1 cellular context compared by ENCODE assay signal in genomic region chr5:72847989-72848473, GRCh38.
TF ChIP-seq lines count a peak whose summit lies in the region.

No MANE protein-coding gene starts in this region.

TF ChIP-seq in HEK293, 187 proteins besides CTCF, POLR2A, EP300 and RAD21 (continued from another document and continues in another):
- TF ChIP-seq, protein P1, sequence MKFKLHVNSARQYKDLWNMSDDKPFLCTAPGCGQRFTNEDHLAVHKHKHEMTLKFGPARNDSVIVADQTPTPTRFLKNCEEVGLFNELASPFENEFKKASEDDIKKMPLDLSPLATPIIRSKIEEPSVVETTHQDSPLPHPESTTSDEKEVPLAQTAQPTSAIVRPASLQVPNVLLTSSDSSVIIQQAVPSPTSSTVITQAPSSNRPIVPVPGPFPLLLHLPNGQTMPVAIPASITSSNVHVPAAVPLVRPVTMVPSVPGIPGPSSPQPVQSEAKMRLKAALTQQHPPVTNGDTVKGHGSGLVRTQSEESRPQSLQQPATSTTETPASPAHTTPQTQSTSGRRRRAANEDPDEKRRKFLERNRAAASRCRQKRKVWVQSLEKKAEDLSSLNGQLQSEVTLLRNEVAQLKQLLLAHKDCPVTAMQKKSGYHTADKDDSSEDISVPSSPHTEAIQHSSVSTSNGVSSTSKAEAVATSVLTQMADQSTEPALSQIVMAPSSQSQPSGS (tag by site-specific recombination; IDR thresholded peaks at IDR 0.05; ENCODE audit: low read depth), result no peak
- no peak for TF ChIP-seq ZNF302 (tag by site-specific recombination; IDR thresholded peaks at IDR 0.05; ENCODE audit: low read depth)
- TF ChIP-seq SCRT1 (tag by site-specific recombination; IDR thresholded peaks at IDR 0.05; ENCODE audit: borderline replicate concordance), result peak; percentile 88
- TF ChIP-seq ZNF791 (tag by site-specific recombination; IDR thresholded peaks at IDR 0.05), result no peak
- TF ChIP-seq ZSCAN16 (tag by site-specific recombination; IDR thresholded peaks at IDR 0.05), result peak; percentile 13; the same call in 1 of the 2 replicates
- TF ChIP-seq ZNF121 (tag by site-specific recombination; IDR thresholded peaks at IDR 0.05), result no peak
- no peak for TF ChIP-seq ZNF138 (tag by site-specific recombination; IDR thresholded peaks at IDR 0.05; ENCODE audit: borderline replicate concordance)
- no peak for TF ChIP-seq TCF7L2 (IDR thresholded peaks at IDR 0.05; ENCODE audit: borderline replicate concordance, low read depth, low read length)
- peak; percentile 78 for TF ChIP-seq ZSCAN30 (tag by site-specific recombination; IDR thresholded peaks at IDR 0.05)
- peak; percentile 45; the same call in 1 of the 2 replicates for TF ChIP-seq KLF8 (tag by site-specific recombination; IDR thresholded peaks at IDR 0.05)
- TF ChIP-seq ZSCAN4 (tag by site-specific recombination; IDR thresholded peaks at IDR 0.05), result no peak
- no peak for TF ChIP-seq ZNF26 (tag by site-specific recombination; IDR thresholded peaks at IDR 0.05)
- TF ChIP-seq ZNF843 (tag by site-specific recombination; IDR thresholded peaks at IDR 0.05), result peak; percentile 52; the same call in 1 of the 2 replicates
- no peak for TF ChIP-seq ZNF473 (tag by site-specific recombination; IDR thresholded peaks at IDR 0.05)
- peak; percentile 40; the same call in 1 of the 2 replicates for TF ChIP-seq KLF9 (tag by site-specific recombination; IDR thresholded peaks at IDR 0.05; ENCODE audit: low read depth)
- 0 out of 2 replicates have a peak, but pooled peaks have one; percentile 57 for TF ChIP-seq KLF10 (tag by site-specific recombination; IDR thresholded peaks at IDR 0.05)
- TF ChIP-seq PATZ1 (tag by site-specific recombination; IDR thresholded peaks at IDR 0.05), result peak; percentile 62; the same call in 1 of the 2 replicates
- TF ChIP-seq ZNF23 (tag by site-specific recombination; IDR thresholded peaks at IDR 0.05; ENCODE audit: borderline replicate concordance), result no peak
- TF ChIP-seq ZNF169 (tag by site-specific recombination; IDR thresholded peaks at IDR 0.05), result peak; percentile 56; the same call in 1 of the 2 replicates
- no peak for TF ChIP-seq ZNF510 (tag by site-specific recombination; IDR thresholded peaks at IDR 0.05; ENCODE audit: insufficient replicate concordance)
- TF ChIP-seq ZBTB21 (tag by site-specific recombination; IDR thresholded peaks at IDR 0.05), result peak; percentile 50; the same call in 1 of the 2 replicates
- TF ChIP-seq ZNF626 (tag by site-specific recombination; IDR thresholded peaks at IDR 0.05), result no peak
- TF ChIP-seq, protein P2, sequence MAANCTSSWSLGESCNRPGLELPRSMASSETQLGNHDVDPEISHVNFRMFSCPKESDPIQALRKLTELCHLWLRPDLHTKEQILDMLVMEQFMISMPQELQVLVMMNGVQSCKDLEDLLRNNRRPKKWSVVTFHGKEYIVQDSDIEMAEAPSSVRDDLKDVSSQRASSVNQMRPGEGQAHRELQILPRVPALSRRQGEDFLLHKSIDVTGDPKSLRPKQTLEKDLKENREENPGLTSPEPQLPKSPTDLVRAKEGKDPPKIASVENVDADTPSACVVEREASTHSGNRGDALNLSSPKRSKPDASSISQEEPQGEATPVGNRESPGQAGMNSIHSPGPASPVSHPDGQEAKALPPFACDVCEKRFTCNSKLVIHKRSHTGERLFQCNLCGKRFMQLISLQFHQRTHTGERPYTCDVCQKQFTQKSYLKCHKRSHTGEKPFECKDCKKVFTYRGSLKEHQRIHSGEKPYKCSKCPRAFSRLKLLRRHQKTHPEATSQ (tag by site-specific recombination; IDR thresholded peaks at IDR 0.05), result no peak; the same call in 1 of the 2 replicates
- TF ChIP-seq, protein P3, sequence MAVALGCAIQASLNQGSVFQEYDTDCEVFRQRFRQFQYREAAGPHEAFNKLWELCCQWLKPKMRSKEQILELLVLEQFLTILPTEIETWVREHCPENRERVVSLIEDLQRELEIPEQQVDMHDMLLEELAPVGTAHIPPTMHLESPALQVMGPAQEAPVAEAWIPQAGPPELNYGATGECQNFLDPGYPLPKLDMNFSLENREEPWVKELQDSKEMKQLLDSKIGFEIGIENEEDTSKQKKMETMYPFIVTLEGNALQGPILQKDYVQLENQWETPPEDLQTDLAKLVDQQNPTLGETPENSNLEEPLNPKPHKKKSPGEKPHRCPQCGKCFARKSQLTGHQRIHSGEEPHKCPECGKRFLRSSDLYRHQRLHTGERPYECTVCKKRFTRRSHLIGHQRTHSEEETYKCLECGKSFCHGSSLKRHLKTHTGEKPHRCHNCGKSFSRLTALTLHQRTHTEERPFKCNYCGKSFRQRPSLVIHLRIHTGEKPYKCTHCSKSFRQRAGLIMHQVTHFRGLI (tag by site-specific recombination; IDR thresholded peaks at IDR 0.05), result 0 out of 2 replicates have a peak, but pooled peaks have one; percentile 36
- peak; percentile 90 for TF ChIP-seq ZXDB (tag by site-specific recombination; IDR thresholded peaks at IDR 0.05)
- no peak for TF ChIP-seq ZNF211 (tag by site-specific recombination; IDR thresholded peaks at IDR 0.05; ENCODE audit: low read depth)
- TF ChIP-seq ZNF157 (tag by site-specific recombination; IDR thresholded peaks at IDR 0.05), result no peak
- no peak for TF ChIP-seq HOXC10 (CRISPR knock-in tag; IDR thresholded peaks at IDR 0.05)
- TF ChIP-seq ZBTB8A (tag by site-specific recombination; IDR thresholded peaks at IDR 0.05), result peak; percentile 45; the same call in 1 of the 2 replicates
- TF ChIP-seq ZNF248 (tag by site-specific recombination; IDR thresholded peaks at IDR 0.05), result no peak
- TF ChIP-seq ZSCAN18 (tag by site-specific recombination; IDR thresholded peaks at IDR 0.05), result no peak
- TF ChIP-seq ZNF335 (tag by site-specific recombination; conservative IDR thresholded peaks at IDR 0.05), result peak; percentile 69
- TF ChIP-seq, protein P4, sequence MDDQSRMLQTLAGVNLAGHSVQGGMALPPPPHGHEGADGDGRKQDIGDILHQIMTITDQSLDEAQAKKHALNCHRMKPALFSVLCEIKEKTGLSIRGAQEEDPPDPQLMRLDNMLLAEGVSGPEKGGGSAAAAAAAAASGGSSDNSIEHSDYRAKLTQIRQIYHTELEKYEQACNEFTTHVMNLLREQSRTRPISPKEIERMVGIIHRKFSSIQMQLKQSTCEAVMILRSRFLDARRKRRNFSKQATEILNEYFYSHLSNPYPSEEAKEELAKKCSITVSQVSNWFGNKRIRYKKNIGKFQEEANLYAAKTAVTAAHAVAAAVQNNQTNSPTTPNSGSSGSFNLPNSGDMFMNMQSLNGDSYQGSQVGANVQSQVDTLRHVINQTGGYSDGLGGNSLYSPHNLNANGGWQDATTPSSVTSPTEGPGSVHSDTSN (CRISPR knock-in tag; IDR thresholded peaks at IDR 0.05), result 0 out of 2 replicates have a peak, but pooled peaks have one; percentile 23
- TF ChIP-seq, protein P5, sequence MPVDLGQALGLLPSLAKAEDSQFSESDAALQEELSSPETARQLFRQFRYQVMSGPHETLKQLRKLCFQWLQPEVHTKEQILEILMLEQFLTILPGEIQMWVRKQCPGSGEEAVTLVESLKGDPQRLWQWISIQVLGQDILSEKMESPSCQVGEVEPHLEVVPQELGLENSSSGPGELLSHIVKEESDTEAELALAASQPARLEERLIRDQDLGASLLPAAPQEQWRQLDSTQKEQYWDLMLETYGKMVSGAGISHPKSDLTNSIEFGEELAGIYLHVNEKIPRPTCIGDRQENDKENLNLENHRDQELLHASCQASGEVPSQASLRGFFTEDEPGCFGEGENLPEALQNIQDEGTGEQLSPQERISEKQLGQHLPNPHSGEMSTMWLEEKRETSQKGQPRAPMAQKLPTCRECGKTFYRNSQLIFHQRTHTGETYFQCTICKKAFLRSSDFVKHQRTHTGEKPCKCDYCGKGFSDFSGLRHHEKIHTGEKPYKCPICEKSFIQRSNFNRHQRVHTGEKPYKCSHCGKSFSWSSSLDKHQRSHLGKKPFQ (tag by site-specific recombination; IDR thresholded peaks at IDR 0.05), result 0 out of 2 replicates have a peak, but pooled peaks have one; percentile 28
- TF ChIP-seq ZBTB20 (tag by site-specific recombination; IDR thresholded peaks at IDR 0.05), result peak; percentile 85
- TF ChIP-seq ZNF132 (tag by site-specific recombination; IDR thresholded peaks at IDR 0.05; ENCODE audit: borderline replicate concordance), result no peak
- TF ChIP-seq ZNF16 (tag by site-specific recombination; IDR thresholded peaks at IDR 0.05; ENCODE audit: low read depth), result 0 out of 2 replicates have a peak, but pooled peaks have one; percentile 47
- no peak for TF ChIP-seq ZNF37A (tag by site-specific recombination; IDR thresholded peaks at IDR 0.05)
- TF ChIP-seq ZNF549 (tag by site-specific recombination; IDR thresholded peaks at IDR 0.05), result no peak
- peak; percentile 38; the same call in 1 of the 2 replicates for TF ChIP-seq ZNF391 (tag by site-specific recombination; IDR thresholded peaks at IDR 0.05; ENCODE audit: borderline replicate concordance, low read depth)
- TF ChIP-seq ZNF561 (tag by site-specific recombination; IDR thresholded peaks at IDR 0.05; ENCODE audit: borderline replicate concordance), result no peak
- peak; percentile 57; the same call in 1 of the 2 replicates for TF ChIP-seq REST (tag by site-specific recombination; IDR thresholded peaks at IDR 0.05)
- no peak for TF ChIP-seq RBAK (tag by site-specific recombination; IDR thresholded peaks at IDR 0.05)
- no peak for TF ChIP-seq ZNF792 (tag by site-specific recombination; IDR thresholded peaks at IDR 0.05)
- TF ChIP-seq ZFP37 (tag by site-specific recombination; IDR thresholded peaks at IDR 0.05), result peak; percentile 91
- peak; percentile 27; the same call in 1 of the 2 replicates for TF ChIP-seq ZFHX2 (tag by site-specific recombination; conservative IDR thresholded peaks at IDR 0.05)
- no peak for TF ChIP-seq ZNF48 (tag by site-specific recombination; IDR thresholded peaks at IDR 0.05)
- 0 out of 2 replicates have a peak, but pooled peaks have one; percentile 59 for TF ChIP-seq GLI4 (tag by site-specific recombination; IDR thresholded peaks at IDR 0.05)
- no peak for TF ChIP-seq ZNF701 (tag by site-specific recombination; IDR thresholded peaks at IDR 0.05)
- TF ChIP-seq GLIS1 (tag by site-specific recombination; IDR thresholded peaks at IDR 0.05), result no peak; the same call in 1 of the 2 replicates
